1 cellular context compared by ENCODE assay signal in genomic region chr6:52415917-52416628, GRCh38.
TF ChIP-seq lines count a peak whose summit lies in the region.

No MANE protein-coding gene starts in this region.

TF ChIP-seq in GM12878, 131 proteins besides CTCF, POLR2A, EP300 and RAD21:
- no peak for TF ChIP-seq BCL3 (IDR thresholded peaks at IDR 0.05; ENCODE audit: borderline replicate concordance, insufficient read depth, low read depth, low read length, poor library complexity, severe bottlenecking)
- TF ChIP-seq NFYA (IDR thresholded peaks at IDR 0.05; ENCODE audit: borderline replicate concordance, low read depth, low read length), result no peak
- TF ChIP-seq HDAC2 (IDR thresholded peaks at IDR 0.05), result no peak
- TF ChIP-seq E2F4 (IDR thresholded peaks at IDR 0.05; ENCODE audit: low read depth, low read length), result no peak
- no peak for TF ChIP-seq ZNF384 (IDR thresholded peaks at IDR 0.05; ENCODE audit: borderline replicate concordance, low read depth, low read length)
- no peak for TF ChIP-seq SMAD5 (IDR thresholded peaks at IDR 0.05; ENCODE audit: low read depth)
- no peak for TF ChIP-seq SMC3 (IDR thresholded peaks at IDR 0.05; ENCODE audit: borderline replicate concordance, low read length)
- TF ChIP-seq ZBED1 (IDR thresholded peaks at IDR 0.05; ENCODE audit: borderline replicate concordance), result no peak
- no peak for TF ChIP-seq KLF5 (IDR thresholded peaks at IDR 0.05; ENCODE audit: partially characterized antibody)
- TF ChIP-seq ATF2 (IDR thresholded peaks at IDR 0.05; ENCODE audit: low read length), result peak; percentile 19; the same call in 1 of the 2 replicates
- 0 out of 2 replicates have a peak, but pooled peaks have one; percentile 4 for TF ChIP-seq JUNB (IDR thresholded peaks at IDR 0.05)
- TF ChIP-seq PAX8 (IDR thresholded peaks at IDR 0.05), result no peak
- peak; percentile 62 for TF ChIP-seq RAD51 (IDR thresholded peaks at IDR 0.05)
- 0 out of 4 replicates have a peak, but pooled peaks of 1 of the 2 experiments have one; percentile 6 for TF ChIP-seq ETV6 (conservative IDR thresholded peaks at IDR 0.05 in 1 of 2, IDR thresholded peaks at IDR 0.05 in 1 of 2; ENCODE audit: borderline replicate concordance in 1 of 2, low read depth in 1 of 2)
- TF ChIP-seq BHLHE40 (IDR thresholded peaks at IDR 0.05; ENCODE audit: borderline replicate concordance in 1 of 2, low read depth in 2 of 2, low read length in 1 of 2), result peak in 1 of 2 experiments; percentile 82; a peak in 2 of 4 replicates
- no peak for TF ChIP-seq POU2F2 (IDR thresholded peaks at IDR 0.05; ENCODE audit: borderline replicate concordance, low read depth, low read length)
- TF ChIP-seq SRF (IDR thresholded peaks at IDR 0.05; ENCODE audit: low read depth in 2 of 2, low read length in 2 of 2), result no peak
- TF ChIP-seq PML (IDR thresholded peaks at IDR 0.05; ENCODE audit: low read length), result no peak
- TF ChIP-seq REST (IDR thresholded peaks at IDR 0.05; ENCODE audit: low read depth, low read length), result no peak
